Comparison of ENCODE assay signal across 1 cellular context in genomic region chr1:19208710-19209438, GRCh38.
TF ChIP-seq lines count a peak whose summit lies in the region.

No MANE protein-coding gene starts in this region.

TF ChIP-seq in H1, 55 proteins besides CTCF, POLR2A, EP300 and RAD21:
- TF ChIP-seq, protein P1, sequence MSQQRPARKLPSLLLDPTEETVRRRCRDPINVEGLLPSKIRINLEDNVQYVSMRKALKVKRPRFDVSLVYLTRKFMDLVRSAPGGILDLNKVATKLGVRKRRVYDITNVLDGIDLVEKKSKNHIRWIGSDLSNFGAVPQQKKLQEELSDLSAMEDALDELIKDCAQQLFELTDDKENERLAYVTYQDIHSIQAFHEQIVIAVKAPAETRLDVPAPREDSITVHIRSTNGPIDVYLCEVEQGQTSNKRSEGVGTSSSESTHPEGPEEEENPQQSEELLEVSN (IDR thresholded peaks at IDR 0.05): no peak
- no peak for TF ChIP-seq BACH1 (IDR thresholded peaks at IDR 0.05; ENCODE audit: low read length)
